ENCODE assay signal across 8 cellular contexts in the genomic region with DNA sequence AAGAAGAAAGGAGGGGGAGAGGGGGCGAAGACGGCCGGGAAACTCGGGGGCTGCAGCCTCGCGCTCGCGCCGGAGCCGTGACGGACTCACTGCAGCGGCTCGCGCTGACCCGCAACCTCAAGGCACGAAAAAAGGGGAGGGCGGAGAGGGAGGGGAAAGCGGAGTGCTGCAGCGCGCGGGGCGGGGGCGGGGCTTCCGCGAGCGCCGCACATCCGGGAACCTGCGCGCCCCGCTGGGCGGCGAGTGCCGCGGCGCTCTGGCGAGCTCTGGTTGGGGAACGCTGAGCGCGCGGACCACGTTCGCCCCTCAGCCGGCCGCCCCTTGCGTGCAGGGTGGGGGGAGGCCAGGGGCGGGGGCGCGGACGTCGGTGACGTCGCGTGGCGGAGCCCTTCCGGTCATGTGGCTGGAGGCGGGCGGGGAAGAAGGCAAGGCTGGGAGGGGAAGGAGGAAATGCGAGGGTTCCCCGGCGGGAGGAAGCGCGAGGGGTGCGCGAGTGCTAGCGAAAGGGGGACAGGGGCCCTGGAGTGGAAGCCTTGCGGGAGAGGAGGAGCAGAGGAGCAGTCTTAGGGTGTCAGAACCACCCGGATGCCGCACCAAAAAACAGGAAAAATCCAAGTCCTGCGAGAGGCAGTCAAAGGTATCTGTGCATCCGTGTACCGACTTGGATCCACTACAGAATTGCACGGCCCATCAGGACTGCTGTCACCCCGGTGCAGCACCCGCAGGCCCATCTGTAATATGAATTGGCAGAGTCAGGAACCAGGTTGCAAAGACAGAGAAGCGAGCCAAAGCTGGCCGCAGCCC. TPM values are rescaled to one million over a fixed set of nuclear protein-coding genes. Genes with fewer than 3 reads are reported as not detected.
DNase-seq lines count a peak whose midpoint lies in the region; ATAC-seq and TF ChIP-seq lines count a peak whose summit lies in the region.

A gene with protein sequence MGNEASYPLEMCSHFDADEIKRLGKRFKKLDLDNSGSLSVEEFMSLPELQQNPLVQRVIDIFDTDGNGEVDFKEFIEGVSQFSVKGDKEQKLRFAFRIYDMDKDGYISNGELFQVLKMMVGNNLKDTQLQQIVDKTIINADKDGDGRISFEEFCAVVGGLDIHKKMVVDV (minus strand): TSS at position 126 of the 804 bp plus-strand sequence. CDS start 405 bp downstream, outside the sequence.

- H3K9me2 ChIP-seq in GM23248 (ENCODE audit: insufficient read depth), result no peaks in the 10 kb centered on the region

- H3K9ac ChIP-seq in DND-41 (ENCODE audit: low read depth, low read length) (peak within 1 kb of the TSS; percentile 74), GM23248 (peak within 1 kb of the TSS; percentile 94)

- peaks cover 28% of the 10 kb centered on the region for H3F3A ChIP-seq in GM23248 (ENCODE audit: insufficient read depth)

- H3K4me2 ChIP-seq in DND-41 (ENCODE audit: insufficient read depth, low read length) (peak within 1 kb of the TSS; percentile 85), GM23248 (ENCODE audit: unreplicated experiment) (peak within 1 kb of the TSS; percentile 97)

- H3K27ac Mint-ChIP-seq in naive B cell, result peak within 1 kb of the TSS in 5 of 6 donors; percentile 99 to 100 (median 100)
- H3K27ac Mint-ChIP-seq in stimulated activated effector memory CD8-positive, alpha-beta T cell treated with anti-CD3 and anti-CD28 coated beads, Interleukin-12 subunit alpha, Interleukin-12 subunit beta, amount 100 ng/mL, for 72 hours, result peak within 1 kb of the TSS; percentile 97

- H3K4me3 ChIP-seq in DND-41 (ENCODE audit: low read depth in 1 of 2, low read length in 2 of 2) (peak within 1 kb of the TSS; percentile 50 to 80), GM23248 (peak within 1 kb of the TSS; percentile 93)

- H3K36me3 Mint-ChIP-seq in naive B cell, result peaks cover 7 to 9% of the 10 kb centered on the region in 2 donors
- peaks cover 10% of the 10 kb centered on the region for H3K36me3 Mint-ChIP-seq in stimulated activated effector memory CD8-positive, alpha-beta T cell treated with anti-CD3 and anti-CD28 coated beads, Interleukin-12 subunit alpha, Interleukin-12 subunit beta, amount 100 ng/mL, for 72 hours

- H3K79me2 ChIP-seq in DND-41 (ENCODE audit: insufficient read depth, low read length) (peaks cover 59% of the 10 kb centered on the region), GM23248 (ENCODE audit: insufficient read depth) (peaks cover 60% of the 10 kb centered on the region)

- no peaks in the 10 kb centered on the region for H3K27me3 ChIP-seq in DND-41 (ENCODE audit: insufficient read depth, low read length, poor library complexity)
- H3K27me3 ChIP-seq in GM23248 (replicated peaks; ENCODE audit: insufficient read depth), result no peaks in the 10 kb centered on the region

- no peaks in the 10 kb centered on the region for H3K9me3 Mint-ChIP-seq in naive B cell
- no peaks in the 10 kb centered on the region for H3K9me3 Mint-ChIP-seq in stimulated activated effector memory CD8-positive, alpha-beta T cell treated with anti-CD3 and anti-CD28 coated beads, Interleukin-12 subunit alpha, Interleukin-12 subunit beta, amount 100 ng/mL, for 72 hours

- DNase-seq in DND-41 (peak; percentile 96), GM23248 (peak; percentile 99), LHCN-M2 (ENCODE audit: low read depth) (peak; percentile 94), RPMI8226 (peak; percentile 97), fibroblast of gingiva (ENCODE audit: low read depth) (peak; percentile 98), naive B cell (peak; percentile 97)
- peak; percentile 90 to 92 for DNase-seq in activated T-helper 1 cell treated with anti-CD3 and anti-CD28 coated beads, Interleukin-2, amount 50 U/mL, for 16 hours (ENCODE audit: low read depth in 1 of 2, low spot score in 1 of 2)
- DNase-seq in stimulated activated effector memory CD8-positive, alpha-beta T cell treated with anti-CD3 and anti-CD28 coated beads, Interleukin-12 subunit alpha, Interleukin-12 subunit beta, amount 100 ng/mL, for 72 hours (ENCODE audit: low spot score in 2 of 2), result peak; percentile 86 to 96

- H3K27me3 Mint-ChIP-seq in naive B cell, result no peaks in the 10 kb centered on the region

- peak within 1 kb of the TSS; percentile 98 for H2AFZ ChIP-seq in DND-41 (ENCODE audit: low read depth, low read length)
- peak within 1 kb of the TSS; percentile 81 for H2AFZ ChIP-seq in GM23248

- ATAC-seq in DND-41 (ENCODE audit: insufficient read depth, low read depth), result peak; percentile 84
- ATAC-seq in naive B cell (ENCODE audit: low read depth in 2 of 2), result peak; percentile 74 to 76
- peak; percentile 94 for ATAC-seq in stimulated activated effector memory CD8-positive, alpha-beta T cell treated with anti-CD3 and anti-CD28 coated beads, Interleukin-12 subunit alpha, Interleukin-12 subunit beta, amount 100 ng/mL, for 72 hours

- H3K4me1 Mint-ChIP-seq in naive B cell, result peaks cover 25 to 34% (median 27%) of the 10 kb centered on the region in 3 donors
- peaks cover 31% of the 10 kb centered on the region for H3K4me1 Mint-ChIP-seq in stimulated activated effector memory CD8-positive, alpha-beta T cell treated with anti-CD3 and anti-CD28 coated beads, Interleukin-12 subunit alpha, Interleukin-12 subunit beta, amount 100 ng/mL, for 72 hours

- peak within 1 kb of the TSS; percentile 85 to 100 (median 98) for H3K4me3 Mint-ChIP-seq in naive B cell
- H3K4me3 Mint-ChIP-seq in stimulated activated effector memory CD8-positive, alpha-beta T cell treated with anti-CD3 and anti-CD28 coated beads, Interleukin-12 subunit alpha, Interleukin-12 subunit beta, amount 100 ng/mL, for 72 hours, result no peak within 1 kb of the TSS

- peaks cover 21% of the 10 kb centered on the region for H3K36me3 ChIP-seq in DND-41 (ENCODE audit: insufficient read depth, low read length)
- H3K36me3 ChIP-seq in GM23248 (ENCODE audit: low read depth), result no peaks in the 10 kb centered on the region

- 0 to 4% methylated on average over 20 to 77 of the region's 77 CpGs for WGBS in GM23248 (ENCODE audit: low coverage in 1 of 2, low lambda C conversion rate in 2 of 2, missing lambda C conversion rate in 2 of 2), 2 experiments

- no peak for TF ChIP-seq CTCF in DND-41 (IDR thresholded peaks at IDR 0.05; ENCODE audit: borderline replicate concordance, extremely low read depth, low read length, poor library complexity, severe bottlenecking)

- peak within 1 kb of the TSS; percentile 92 for H3K27ac ChIP-seq in DND-41 (ENCODE audit: low read length)
- peak within 1 kb of the TSS; percentile 95 for H3K27ac ChIP-seq in GM23248

- in situ Hi-C loops in GM23248 (cut with MboI), result no loop called here

- H3K4me1 ChIP-seq in DND-41 (ENCODE audit: insufficient read depth, low read length) (peaks cover 60% of the 10 kb centered on the region), GM23248 (ENCODE audit: insufficient read depth) (peaks cover 59% of the 10 kb centered on the region)

- H3K9me3 ChIP-seq in DND-41 (ENCODE audit: insufficient read depth, low read length, severe bottlenecking) (no peaks in the 10 kb centered on the region), GM23248 (ENCODE audit: low read depth) (no peaks in the 10 kb centered on the region)

- H4K20me1 ChIP-seq in DND-41 (ENCODE audit: insufficient read depth, low read length) (peaks cover 33% of the 10 kb centered on the region), GM23248 (ENCODE audit: insufficient read depth) (peaks cover 30% of the 10 kb centered on the region)

RNA-seq across cellular contexts. Expression of the gene that starts here (rescaled TPM):
- total RNA-seq in GM23248 (2014; rRNA removed; shearing (Covaris generic)), result 17.7 and 19.0 TPM in 2 replicates
- 3.8 and 4.0 TPM in 2 replicates for polyA plus RNA-seq in GM23248 (2016; fragmentation: Nextera tagmentation; extraction: Ambion mirVana)
- total RNA-seq in LHCN-M2 (2014; rRNA removed), result 20.2 and 23.5 TPM in 2 replicates
- polyA plus RNA-seq in LHCN-M2 (2012), result 23.6 TPM
- 10 to 100 TPM in 1 of 6 donors, 1 to 10 TPM in 5; 1.4 to 11.2 (median 6.6) TPM for polyA plus RNA-seq in naive B cell (ENCODE audit: low read depth in 6 of 6)

Comparison
In these comparisons a context has a peak if more than half of its experiments do, and no peak if none do; other contexts are left out.
1. Peak in every context shown above with its lines: DNase-seq, ATAC-seq, H3K4me3 ChIP-seq and H3K27ac ChIP-seq.